Comparison of ENCODE assay signal across 1 cellular context in the genomic region with DNA sequence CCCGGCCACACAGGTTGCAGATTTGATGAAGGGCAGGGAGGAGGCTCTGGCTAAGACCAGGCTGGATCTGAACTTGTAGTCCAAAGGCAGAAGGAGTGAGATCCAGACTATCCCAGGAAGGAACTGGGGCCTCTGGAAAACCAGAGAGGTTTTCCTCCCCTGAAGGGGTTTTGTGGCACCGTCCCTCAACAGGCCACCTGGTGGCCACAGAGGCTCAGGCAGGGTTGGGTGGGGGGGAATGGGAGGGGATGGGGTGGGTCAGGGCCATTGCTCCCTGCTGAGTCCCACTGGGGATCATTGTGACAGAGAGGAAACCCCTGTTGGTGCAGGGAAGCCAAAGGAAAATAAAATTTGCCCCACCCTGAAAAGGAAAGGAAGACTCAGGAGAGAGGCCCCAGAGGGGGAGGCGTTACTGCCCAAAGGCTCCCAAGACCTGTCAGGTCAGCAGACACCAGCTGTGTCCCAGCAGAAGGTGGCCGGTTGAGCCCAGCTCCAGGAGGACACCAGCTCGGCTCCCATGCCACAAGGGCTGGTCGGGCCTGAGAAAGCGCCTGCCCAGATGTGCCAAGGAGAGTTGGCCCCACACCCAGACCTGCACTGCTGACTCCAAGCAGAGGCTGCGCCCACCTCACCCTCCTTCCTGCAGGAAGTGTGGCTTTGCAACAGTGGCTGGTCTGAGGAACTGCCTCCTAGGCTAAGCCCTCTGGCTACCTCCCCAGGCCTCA.
TF ChIP-seq lines count a peak whose summit lies in the region.

No MANE protein-coding gene starts in this region.

TF ChIP-seq in GM23338, 12 proteins besides CTCF, POLR2A, EP300 and RAD21 (continued from another document):
- TF ChIP-seq ZNF462 (CRISPR knock-in tag; IDR thresholded peaks at IDR 0.05): no peak
- no peak for TF ChIP-seq JUNB (IDR thresholded peaks at IDR 0.05; ENCODE audit: unreplicated experiment)
- TF ChIP-seq NANOG (IDR thresholded peaks at IDR 0.05; ENCODE audit: borderline replicate concordance): no peak
- no peak for TF ChIP-seq POLR2AphosphoS5 (IDR thresholded peaks at IDR 0.05; ENCODE audit: low read depth)
- no peak for TF ChIP-seq EZH2phosphoT487 (IDR thresholded peaks at IDR 0.05; ENCODE audit: unreplicated experiment)
